In the genomic region with DNA sequence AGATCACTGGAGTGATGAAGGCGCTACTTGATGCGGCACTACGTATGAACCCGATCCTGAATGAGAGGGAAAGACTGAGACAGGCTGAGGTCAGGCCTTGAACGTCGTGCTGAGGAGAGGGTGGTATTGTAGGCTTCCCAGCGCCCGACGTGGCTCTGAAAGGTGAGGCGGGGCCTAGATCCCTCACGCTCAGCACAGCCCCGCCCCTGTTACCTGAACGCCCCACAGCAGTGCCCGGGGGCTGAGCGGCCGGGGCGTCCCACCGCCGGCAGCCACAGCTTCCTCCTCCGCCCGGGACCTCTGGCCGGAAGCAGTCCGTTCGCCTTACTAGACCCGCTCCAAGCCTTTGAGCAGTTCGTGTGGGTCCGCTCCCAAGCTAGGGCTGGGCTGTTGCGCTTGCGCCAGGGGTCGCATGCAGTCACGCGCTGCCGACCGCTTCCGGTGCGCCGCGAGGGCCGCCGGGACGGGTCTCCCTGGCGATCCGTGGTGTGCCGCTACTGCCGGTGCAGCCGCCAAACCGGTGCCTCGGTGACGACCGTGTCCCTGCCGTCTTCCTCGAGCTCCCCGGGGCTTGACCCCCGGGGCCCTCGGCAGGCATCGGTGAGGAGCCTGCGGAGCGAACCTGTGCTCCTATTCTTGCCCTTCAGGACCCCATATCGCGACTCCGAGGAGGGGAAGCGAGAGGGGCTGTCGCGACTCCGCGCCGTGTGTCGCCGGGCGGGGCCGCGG, we compare ENCODE assay signal across 1 cellular context.
A peak's percentile ranks its signal among the peaks of the same experiment; 100 is the strongest.
TF ChIP-seq lines count a peak whose summit lies in the region.

A gene with protein sequence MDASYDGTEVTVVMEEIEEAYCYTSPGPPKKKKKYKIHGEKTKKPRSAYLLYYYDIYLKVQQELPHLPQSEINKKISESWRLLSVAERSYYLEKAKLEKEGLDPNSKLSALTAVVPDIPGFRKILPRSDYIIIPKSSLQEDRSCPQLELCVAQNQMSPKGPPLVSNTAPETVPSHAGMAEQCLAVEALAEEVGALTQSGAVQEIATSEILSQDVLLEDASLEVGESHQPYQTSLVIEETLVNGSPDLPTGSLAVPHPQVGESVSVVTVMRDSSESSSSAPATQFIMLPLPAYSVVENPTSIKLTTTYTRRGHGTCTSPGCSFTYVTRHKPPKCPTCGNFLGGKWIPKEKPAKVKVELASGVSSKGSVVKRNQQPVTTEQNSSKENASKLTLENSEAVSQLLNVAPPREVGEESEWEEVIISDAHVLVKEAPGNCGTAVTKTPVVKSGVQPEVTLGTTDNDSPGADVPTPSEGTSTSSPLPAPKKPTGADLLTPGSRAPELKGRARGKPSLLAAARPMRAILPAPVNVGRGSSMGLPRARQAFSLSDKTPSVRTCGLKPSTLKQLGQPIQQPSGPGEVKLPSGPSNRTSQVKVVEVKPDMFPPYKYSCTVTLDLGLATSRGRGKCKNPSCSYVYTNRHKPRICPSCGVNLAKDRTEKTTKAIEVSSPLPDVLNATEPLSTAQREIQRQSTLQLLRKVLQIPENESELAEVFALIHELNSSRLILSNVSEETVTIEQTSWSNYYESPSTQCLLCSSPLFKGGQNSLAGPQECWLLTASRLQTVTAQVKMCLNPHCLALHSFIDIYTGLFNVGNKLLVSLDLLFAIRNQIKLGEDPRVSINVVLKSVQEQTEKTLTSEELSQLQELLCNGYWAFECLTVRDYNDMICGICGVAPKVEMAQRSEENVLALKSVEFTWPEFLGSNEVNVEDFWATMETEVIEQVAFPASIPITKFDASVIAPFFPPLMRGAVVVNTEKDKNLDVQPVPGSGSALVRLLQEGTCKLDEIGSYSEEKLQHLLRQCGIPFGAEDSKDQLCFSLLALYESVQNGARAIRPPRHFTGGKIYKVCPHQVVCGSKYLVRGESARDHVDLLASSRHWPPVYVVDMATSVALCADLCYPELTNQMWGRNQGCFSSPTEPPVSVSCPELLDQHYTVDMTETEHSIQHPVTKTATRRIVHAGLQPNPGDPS (N-terminal part only) (plus strand): TSS at position 479 of the 729 bp plus-strand sequence. CDS start 4,114 bp downstream, outside the sequence.
A gene (minus strand): TSS at position 394 of the 729 bp plus-strand sequence. CDS start 4,306 bp downstream, outside the sequence.

TF ChIP-seq in K562, 482 proteins besides CTCF, POLR2A, EP300 and RAD21 (continued from another document and continues in another):
- TF ChIP-seq ZNF76 (CRISPR knock-in tag; IDR thresholded peaks at IDR 0.05; ENCODE audit: borderline replicate concordance): no peak
- peak; percentile 91 for TF ChIP-seq SIN3B (IDR thresholded peaks at IDR 0.05; ENCODE audit: low read depth)
- TF ChIP-seq, protein P1, sequence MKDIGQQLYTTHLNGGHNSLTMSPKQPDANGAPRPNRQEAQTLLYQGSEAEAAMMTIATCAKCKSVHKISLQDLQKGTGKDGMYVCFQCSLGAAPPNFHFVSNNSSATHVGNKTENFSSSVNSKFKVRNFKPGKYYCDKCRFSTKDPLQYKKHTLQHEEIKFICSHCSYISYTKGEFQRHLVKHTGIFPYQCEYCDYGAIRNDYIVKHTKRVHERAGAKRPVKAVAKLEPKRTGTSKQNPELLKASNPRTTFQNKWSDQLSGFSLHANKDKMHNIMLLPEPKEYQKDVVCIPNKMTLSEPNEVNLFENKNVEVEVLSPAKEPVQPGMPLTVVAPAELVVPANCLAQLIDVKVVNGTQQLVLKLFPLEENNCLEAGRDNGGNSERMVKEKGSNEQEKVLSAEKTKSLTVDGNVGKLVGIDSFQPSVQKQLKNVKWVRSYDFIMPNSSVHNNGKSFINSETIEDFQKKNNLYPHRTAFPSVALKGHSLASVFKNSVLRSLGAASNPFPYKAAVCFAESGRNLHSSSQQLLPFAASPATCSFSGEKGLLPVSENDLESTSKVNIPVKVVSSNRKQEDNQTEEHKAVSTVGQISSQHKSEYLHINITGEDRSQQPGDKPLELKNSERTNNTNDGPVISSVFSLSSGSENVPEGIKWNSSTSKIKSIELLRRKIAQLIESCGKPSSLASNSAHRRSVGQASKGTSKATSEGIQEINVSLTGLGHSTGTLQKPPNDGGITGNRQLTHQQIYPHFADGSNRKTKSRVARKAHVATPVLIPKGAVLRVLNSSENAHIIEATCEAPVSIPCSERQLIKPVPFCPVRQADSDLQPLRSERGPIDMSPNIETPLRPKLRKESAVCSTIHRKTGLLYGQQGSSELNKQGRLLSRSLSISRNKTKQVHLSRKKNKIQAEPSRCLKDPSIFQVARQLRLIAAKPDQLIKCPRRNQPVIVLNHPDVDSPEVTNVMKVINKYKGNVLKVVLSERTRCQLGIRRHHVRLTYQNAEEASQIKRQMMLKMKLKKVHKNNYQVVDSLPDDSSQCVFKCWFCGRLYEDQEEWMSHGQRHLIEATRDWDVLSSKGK (CRISPR knock-in tag; IDR thresholded peaks at IDR 0.05): no peak
- no peak for TF ChIP-seq BMI1 (IDR thresholded peaks at IDR 0.05; ENCODE audit: low read length)
- TF ChIP-seq TOE1 (IDR thresholded peaks at IDR 0.05; ENCODE audit: borderline replicate concordance): peak; percentile 89
- no peak; the same call in 1 of the 2 replicates for TF ChIP-seq TOE1 (CRISPR knock-in tag; IDR thresholded peaks at IDR 0.05; ENCODE audit: borderline replicate concordance, low read depth)
- TF ChIP-seq ZSCAN32 (CRISPR knock-in tag; IDR thresholded peaks at IDR 0.05): no peak
- peak; percentile 91 for TF ChIP-seq ZFX (CRISPR knock-in tag; IDR thresholded peaks at IDR 0.05)
- 0 out of 2 replicates have a peak, but pooled peaks have one; percentile 77 for TF ChIP-seq ELF2 (CRISPR knock-in tag; IDR thresholded peaks at IDR 0.05)
- TF ChIP-seq, protein P2, sequence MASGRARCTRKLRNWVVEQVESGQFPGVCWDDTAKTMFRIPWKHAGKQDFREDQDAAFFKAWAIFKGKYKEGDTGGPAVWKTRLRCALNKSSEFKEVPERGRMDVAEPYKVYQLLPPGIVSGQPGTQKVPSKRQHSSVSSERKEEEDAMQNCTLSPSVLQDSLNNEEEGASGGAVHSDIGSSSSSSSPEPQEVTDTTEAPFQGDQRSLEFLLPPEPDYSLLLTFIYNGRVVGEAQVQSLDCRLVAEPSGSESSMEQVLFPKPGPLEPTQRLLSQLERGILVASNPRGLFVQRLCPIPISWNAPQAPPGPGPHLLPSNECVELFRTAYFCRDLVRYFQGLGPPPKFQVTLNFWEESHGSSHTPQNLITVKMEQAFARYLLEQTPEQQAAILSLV (tag; IDR thresholded peaks at IDR 0.05): no peak
- no peak for TF ChIP-seq ARNT (IDR thresholded peaks at IDR 0.05)
- no peak for TF ChIP-seq SMAD2 (IDR thresholded peaks at IDR 0.05; ENCODE audit: low read depth, low read length)
- TF ChIP-seq PRMT5 (CRISPR knock-in tag; IDR thresholded peaks at IDR 0.05): peak; percentile 12; the same call in 1 of the 2 replicates
- TF ChIP-seq, protein P3, sequence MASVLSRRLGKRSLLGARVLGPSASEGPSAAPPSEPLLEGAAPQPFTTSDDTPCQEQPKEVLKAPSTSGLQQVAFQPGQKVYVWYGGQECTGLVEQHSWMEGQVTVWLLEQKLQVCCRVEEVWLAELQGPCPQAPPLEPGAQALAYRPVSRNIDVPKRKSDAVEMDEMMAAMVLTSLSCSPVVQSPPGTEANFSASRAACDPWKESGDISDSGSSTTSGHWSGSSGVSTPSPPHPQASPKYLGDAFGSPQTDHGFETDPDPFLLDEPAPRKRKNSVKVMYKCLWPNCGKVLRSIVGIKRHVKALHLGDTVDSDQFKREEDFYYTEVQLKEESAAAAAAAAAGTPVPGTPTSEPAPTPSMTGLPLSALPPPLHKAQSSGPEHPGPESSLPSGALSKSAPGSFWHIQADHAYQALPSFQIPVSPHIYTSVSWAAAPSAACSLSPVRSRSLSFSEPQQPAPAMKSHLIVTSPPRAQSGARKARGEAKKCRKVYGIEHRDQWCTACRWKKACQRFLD (CRISPR knock-in tag; IDR thresholded peaks at IDR 0.05): peak; percentile 81
- no peak for TF ChIP-seq HMG20B (CRISPR knock-in tag; IDR thresholded peaks at IDR 0.05)
- TF ChIP-seq PURB (CRISPR knock-in tag; IDR thresholded peaks at IDR 0.05; ENCODE audit: low read depth): no peak
- TF ChIP-seq ZNF780A (CRISPR knock-in tag; IDR thresholded peaks at IDR 0.05): no peak
- TF ChIP-seq, protein P4, sequence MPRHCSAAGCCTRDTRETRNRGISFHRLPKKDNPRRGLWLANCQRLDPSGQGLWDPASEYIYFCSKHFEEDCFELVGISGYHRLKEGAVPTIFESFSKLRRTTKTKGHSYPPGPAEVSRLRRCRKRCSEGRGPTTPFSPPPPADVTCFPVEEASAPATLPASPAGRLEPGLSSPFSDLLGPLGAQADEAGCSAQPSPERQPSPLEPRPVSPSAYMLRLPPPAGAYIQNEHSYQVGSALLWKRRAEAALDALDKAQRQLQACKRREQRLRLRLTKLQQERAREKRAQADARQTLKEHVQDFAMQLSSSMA (CRISPR knock-in tag; IDR thresholded peaks at IDR 0.05): peak; percentile 22; the same call in 1 of the 2 replicates
- peak; percentile 78 for TF ChIP-seq KLF13 (tag; IDR thresholded peaks at IDR 0.05; ENCODE audit: borderline replicate concordance, low read depth)
- no peak for TF ChIP-seq CCAR2 (IDR thresholded peaks at IDR 0.05; ENCODE audit: low read depth, low read length)
- TF ChIP-seq FOXJ3 (CRISPR knock-in tag; IDR thresholded peaks at IDR 0.05): no peak
- TF ChIP-seq TARDBP (IDR thresholded peaks at IDR 0.05): 0 out of 2 replicates have a peak, but pooled peaks have one; percentile 46
- TF ChIP-seq PTBP1 (IDR thresholded peaks at IDR 0.05; ENCODE audit: low read depth, low read length): no peak
- TF ChIP-seq, protein P5, sequence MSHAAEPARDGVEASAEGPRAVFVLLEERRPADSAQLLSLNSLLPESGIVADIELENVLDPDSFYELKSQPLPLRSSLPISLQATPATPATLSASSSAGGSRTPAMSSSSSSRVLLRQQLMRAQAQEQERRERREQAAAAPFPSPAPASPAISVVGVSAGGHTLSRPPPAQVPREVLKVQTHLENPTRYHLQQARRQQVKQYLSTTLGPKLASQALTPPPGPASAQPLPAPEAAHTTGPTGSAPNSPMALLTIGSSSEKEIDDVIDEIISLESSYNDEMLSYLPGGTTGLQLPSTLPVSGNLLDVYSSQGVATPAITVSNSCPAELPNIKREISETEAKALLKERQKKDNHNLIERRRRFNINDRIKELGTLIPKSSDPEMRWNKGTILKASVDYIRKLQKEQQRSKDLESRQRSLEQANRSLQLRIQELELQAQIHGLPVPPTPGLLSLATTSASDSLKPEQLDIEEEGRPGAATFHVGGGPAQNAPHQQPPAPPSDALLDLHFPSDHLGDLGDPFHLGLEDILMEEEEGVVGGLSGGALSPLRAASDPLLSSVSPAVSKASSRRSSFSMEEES (CRISPR knock-in tag; IDR thresholded peaks at IDR 0.05): peak; percentile 71
- TF ChIP-seq KLF10 (CRISPR knock-in tag; IDR thresholded peaks at IDR 0.05): no peak
- TF ChIP-seq ZBTB7A (IDR thresholded peaks at IDR 0.05; ENCODE audit: borderline replicate concordance, control insufficient read depth, low read depth, low read length): peak; percentile 93
- TF ChIP-seq, protein P6, sequence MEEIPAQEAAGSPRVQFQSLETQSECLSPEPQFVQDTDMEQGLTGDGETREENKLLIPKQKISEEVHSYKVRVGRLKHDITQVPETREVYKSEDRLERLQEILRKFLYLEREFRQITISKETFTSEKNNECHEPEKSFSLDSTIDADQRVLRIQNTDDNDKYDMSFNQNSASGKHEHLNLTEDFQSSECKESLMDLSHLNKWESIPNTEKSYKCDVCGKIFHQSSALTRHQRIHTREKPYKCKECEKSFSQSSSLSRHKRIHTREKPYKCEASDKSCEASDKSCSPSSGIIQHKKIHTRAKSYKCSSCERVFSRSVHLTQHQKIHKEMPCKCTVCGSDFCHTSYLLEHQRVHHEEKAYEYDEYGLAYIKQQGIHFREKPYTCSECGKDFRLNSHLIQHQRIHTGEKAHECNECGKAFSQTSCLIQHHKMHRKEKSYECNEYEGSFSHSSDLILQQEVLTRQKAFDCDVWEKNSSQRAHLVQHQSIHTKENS (CRISPR knock-in tag; IDR thresholded peaks at IDR 0.05): no peak
- TF ChIP-seq DPF2 (IDR thresholded peaks at IDR 0.05): no peak
- TF ChIP-seq, protein P7, sequence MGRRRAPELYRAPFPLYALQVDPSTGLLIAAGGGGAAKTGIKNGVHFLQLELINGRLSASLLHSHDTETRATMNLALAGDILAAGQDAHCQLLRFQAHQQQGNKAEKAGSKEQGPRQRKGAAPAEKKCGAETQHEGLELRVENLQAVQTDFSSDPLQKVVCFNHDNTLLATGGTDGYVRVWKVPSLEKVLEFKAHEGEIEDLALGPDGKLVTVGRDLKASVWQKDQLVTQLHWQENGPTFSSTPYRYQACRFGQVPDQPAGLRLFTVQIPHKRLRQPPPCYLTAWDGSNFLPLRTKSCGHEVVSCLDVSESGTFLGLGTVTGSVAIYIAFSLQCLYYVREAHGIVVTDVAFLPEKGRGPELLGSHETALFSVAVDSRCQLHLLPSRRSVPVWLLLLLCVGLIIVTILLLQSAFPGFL (CRISPR knock-in tag; IDR thresholded peaks at IDR 0.05): 0 out of 2 replicates have a peak, but pooled peaks have one; percentile 34
- TF ChIP-seq SUPT5H (IDR thresholded peaks at IDR 0.05): peak; percentile 87
- TF ChIP-seq HSF4 (CRISPR knock-in tag; IDR thresholded peaks at IDR 0.05; ENCODE audit: borderline replicate concordance): no peak
- TF ChIP-seq, protein P8, sequence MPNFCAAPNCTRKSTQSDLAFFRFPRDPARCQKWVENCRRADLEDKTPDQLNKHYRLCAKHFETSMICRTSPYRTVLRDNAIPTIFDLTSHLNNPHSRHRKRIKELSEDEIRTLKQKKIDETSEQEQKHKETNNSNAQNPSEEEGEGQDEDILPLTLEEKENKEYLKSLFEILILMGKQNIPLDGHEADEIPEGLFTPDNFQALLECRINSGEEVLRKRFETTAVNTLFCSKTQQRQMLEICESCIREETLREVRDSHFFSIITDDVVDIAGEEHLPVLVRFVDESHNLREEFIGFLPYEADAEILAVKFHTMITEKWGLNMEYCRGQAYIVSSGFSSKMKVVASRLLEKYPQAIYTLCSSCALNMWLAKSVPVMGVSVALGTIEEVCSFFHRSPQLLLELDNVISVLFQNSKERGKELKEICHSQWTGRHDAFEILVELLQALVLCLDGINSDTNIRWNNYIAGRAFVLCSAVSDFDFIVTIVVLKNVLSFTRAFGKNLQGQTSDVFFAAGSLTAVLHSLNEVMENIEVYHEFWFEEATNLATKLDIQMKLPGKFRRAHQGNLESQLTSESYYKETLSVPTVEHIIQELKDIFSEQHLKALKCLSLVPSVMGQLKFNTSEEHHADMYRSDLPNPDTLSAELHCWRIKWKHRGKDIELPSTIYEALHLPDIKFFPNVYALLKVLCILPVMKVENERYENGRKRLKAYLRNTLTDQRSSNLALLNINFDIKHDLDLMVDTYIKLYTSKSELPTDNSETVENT (CRISPR knock-in tag; IDR thresholded peaks at IDR 0.05): peak; percentile 82
- TF ChIP-seq GTF2E2 (tag; IDR thresholded peaks at IDR 0.05): peak; percentile 65; the same call in 1 of the 2 replicates
- TF ChIP-seq COPS2 (conservative IDR thresholded peaks at IDR 0.05): no peak
- no peak for TF ChIP-seq SRSF1 (IDR thresholded peaks at IDR 0.05; ENCODE audit: low read depth, low read length)
- peak; percentile 79 for TF ChIP-seq ZNF143 (CRISPR knock-in tag; IDR thresholded peaks at IDR 0.05)
- TF ChIP-seq ZBTB17 (CRISPR knock-in tag; IDR thresholded peaks at IDR 0.05): 0 out of 2 replicates have a peak, but pooled peaks have one; percentile 71
